In genomic region chr12:40105515-40106201, GRCh38 we compare ENCODE assay signal across 8 cellular contexts.
A peak's percentile ranks its signal among the peaks of the same experiment; 100 is the strongest.
DNase-seq lines count a peak whose midpoint lies in the region; ATAC-seq, FAIRE-seq and TF ChIP-seq lines count a peak whose summit lies in the region.

SLC2A13 (minus strand) TSS chr12:40106081; CDS start chr12:40105808, 273 bp downstream.

- peak; percentile 26; the same call in 1 of the 2 replicates for TF ChIP-seq CTCF in 22Rv1 (IDR thresholded peaks at IDR 0.05)

- ATAC-seq in HG02943 (IDR thresholded peaks at IDR 0.05; ENCODE audit: low read depth, unreplicated experiment): peak; percentile 81
- peak; percentile 80 to 86 for ATAC-seq in activated CD4-positive, CD25-positive, alpha-beta regulatory T cell treated with anti-CD3 and anti-CD28 coated beads, Interleukin-2, amount 50 U/mL, for 24 hours

- peak within 1 kb of the TSS; percentile 68 for H3K27ac ChIP-seq in 22Rv1

- FAIRE-seq in GM18507 (lab: Jason Lieb, UNC): peak; percentile 72

- DNase-seq in GM18507 (ENCODE audit: extremely low spot score, insufficient read length, low read depth): peak; percentile 76
- peak; percentile 47 for DNase-seq in NCI-H2171 treated with DMSO at 0.1 percent for 48 hours (lab: John Stamatoyannopoulos, UW)
- peak; percentile 74 for DNase-seq in cerebellar cortex (ENCODE audit: low spot score)
- peak; percentile 77 for DNase-seq in kidney tubule cell (ENCODE audit: low spot score)
- DNase-seq in stimulated activated CD4-positive, alpha-beta T cell treated with anti-CD3 and anti-CD28 coated beads, Interleukin-1b, Interleukin-23, amount 100 ng/mL, for 1 hour (ENCODE audit: low read depth in 2 of 2): peak; percentile 49 to 65

Comparison
In these comparisons a context has a peak if more than half of its experiments do, and no peak if none do; other contexts are left out.
1. Peak in every context shown above with its lines: DNase-seq, ATAC-seq and H3K27ac ChIP-seq.